ENCODE assay signal across 1 cellular context in the genomic region with DNA sequence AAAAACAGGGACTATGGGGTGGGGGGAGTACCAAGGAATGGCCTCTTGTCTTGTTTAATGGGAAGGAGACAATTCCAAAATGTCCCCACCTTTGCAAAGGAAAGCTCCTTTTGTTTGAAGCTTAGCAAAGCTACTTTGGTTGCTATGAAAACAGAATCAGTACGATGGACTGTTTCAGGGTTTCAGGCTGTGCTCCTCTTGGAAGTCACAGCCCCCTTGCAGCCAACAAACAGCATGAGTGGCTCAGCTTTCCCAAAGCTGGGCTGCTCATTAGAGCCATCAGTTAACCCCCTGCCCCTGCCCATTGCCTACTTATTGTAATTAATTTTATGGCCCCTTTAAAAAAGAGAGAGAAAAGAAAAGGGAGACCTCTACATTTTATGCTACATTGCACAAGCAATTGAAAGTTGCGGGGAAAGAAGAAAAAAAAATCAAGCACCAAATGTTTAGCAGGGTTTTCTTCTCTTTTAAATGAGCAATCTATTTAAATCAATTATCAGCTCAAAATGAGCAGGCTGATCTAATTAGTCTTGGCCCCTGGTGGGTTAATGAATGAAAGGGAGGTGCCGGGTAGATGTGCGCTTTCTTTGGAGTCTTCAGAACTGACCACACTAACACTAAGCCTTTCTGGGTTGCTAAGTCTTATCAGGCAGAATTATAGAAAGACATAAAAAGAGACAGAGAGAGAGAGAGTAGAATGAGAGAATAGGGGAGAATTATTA.
TF ChIP-seq lines count a peak whose summit lies in the region.

No MANE protein-coding gene starts in this region.

TF ChIP-seq in GM23338, 12 proteins besides CTCF, POLR2A, EP300 and RAD21 (continued from another document):
- TF ChIP-seq, protein P1, sequence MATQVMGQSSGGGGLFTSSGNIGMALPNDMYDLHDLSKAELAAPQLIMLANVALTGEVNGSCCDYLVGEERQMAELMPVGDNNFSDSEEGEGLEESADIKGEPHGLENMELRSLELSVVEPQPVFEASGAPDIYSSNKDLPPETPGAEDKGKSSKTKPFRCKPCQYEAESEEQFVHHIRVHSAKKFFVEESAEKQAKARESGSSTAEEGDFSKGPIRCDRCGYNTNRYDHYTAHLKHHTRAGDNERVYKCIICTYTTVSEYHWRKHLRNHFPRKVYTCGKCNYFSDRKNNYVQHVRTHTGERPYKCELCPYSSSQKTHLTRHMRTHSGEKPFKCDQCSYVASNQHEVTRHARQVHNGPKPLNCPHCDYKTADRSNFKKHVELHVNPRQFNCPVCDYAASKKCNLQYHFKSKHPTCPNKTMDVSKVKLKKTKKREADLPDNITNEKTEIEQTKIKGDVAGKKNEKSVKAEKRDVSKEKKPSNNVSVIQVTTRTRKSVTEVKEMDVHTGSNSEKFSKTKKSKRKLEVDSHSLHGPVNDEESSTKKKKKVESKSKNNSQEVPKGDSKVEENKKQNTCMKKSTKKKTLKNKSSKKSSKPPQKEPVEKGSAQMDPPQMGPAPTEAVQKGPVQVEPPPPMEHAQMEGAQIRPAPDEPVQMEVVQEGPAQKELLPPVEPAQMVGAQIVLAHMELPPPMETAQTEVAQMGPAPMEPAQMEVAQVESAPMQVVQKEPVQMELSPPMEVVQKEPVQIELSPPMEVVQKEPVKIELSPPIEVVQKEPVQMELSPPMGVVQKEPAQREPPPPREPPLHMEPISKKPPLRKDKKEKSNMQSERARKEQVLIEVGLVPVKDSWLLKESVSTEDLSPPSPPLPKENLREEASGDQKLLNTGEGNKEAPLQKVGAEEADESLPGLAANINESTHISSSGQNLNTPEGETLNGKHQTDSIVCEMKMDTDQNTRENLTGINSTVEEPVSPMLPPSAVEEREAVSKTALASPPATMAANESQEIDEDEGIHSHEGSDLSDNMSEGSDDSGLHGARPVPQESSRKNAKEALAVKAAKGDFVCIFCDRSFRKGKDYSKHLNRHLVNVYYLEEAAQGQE (IDR thresholded peaks at IDR 0.05; ENCODE audit: unreplicated experiment) = no peak
- TF ChIP-seq EZH2 (IDR thresholded peaks at IDR 0.05; ENCODE audit: low read depth, unreplicated experiment) = no peak
- TF ChIP-seq, protein P2, sequence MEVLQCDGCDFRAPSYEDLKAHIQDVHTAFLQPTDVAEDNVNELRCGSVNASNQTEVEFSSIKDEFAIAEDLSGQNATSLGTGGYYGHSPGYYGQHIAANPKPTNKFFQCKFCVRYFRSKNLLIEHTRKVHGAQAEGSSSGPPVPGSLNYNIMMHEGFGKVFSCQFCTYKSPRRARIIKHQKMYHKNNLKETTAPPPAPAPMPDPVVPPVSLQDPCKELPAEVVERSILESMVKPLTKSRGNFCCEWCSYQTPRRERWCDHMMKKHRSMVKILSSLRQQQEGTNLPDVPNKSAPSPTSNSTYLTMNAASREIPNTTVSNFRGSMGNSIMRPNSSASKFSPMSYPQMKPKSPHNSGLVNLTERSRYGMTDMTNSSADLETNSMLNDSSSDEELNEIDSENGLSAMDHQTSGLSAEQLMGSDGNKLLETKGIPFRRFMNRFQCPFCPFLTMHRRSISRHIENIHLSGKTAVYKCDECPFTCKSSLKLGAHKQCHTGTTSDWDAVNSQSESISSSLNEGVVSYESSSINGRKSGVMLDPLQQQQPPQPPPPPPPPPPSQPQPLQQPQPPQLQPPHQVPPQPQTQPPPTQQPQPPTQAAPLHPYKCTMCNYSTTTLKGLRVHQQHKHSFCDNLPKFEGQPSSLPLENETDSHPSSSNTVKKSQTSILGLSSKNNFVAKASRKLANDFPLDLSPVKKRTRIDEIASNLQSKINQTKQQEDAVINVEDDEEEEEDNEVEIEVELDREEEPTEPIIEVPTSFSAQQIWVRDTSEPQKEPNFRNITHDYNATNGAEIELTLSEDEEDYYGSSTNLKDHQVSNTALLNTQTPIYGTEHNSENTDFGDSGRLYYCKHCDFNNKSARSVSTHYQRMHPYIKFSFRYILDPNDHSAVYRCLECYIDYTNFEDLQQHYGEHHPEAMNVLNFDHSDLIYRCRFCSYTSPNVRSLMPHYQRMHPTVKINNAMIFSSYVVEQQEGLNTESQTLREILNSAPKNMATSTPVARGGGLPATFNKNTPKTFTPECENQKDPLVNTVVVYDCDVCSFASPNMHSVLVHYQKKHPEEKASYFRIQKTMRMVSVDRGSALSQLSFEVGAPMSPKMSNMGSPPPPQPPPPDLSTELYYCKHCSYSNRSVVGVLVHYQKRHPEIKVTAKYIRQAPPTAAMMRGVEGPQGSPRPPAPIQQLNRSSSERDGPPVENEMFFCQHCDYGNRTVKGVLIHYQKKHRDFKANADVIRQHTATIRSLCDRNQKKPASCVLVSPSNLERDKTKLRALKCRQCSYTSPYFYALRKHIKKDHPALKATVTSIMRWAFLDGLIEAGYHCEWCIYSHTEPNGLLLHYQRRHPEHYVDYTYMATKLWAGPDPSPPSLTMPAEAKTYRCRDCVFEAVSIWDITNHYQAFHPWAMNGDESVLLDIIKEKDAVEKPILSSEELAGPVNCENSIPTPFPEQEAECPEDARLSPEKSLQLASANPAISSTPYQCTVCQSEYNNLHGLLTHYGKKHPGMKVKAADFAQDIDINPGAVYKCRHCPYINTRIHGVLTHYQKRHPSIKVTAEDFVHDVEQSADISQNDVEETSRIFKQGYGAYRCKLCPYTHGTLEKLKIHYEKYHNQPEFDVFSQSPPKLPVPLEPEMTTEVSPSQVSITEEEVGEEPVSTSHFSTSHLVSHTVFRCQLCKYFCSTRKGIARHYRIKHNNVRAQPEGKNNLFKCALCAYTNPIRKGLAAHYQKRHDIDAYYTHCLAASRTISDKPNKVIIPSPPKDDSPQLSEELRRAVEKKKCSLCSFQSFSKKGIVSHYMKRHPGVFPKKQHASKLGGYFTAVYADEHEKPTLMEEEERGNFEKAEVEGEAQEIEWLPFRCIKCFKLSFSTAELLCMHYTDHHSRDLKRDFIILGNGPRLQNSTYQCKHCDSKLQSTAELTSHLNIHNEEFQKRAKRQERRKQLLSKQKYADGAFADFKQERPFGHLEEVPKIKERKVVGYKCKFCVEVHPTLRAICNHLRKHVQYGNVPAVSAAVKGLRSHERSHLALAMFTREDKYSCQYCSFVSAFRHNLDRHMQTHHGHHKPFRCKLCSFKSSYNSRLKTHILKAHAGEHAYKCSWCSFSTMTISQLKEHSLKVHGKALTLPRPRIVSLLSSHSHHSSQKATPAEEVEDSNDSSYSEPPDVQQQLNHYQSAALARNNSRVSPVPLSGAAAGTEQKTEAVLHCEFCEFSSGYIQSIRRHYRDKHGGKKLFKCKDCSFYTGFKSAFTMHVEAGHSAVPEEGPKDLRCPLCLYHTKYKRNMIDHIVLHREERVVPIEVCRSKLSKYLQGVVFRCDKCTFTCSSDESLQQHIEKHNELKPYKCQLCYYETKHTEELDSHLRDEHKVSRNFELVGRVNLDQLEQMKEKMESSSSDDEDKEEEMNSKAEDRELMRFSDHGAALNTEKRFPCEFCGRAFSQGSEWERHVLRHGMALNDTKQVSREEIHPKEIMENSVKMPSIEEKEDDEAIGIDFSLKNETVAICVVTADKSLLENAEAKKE (CRISPR knock-in tag; IDR thresholded peaks at IDR 0.05) = no peak
- no peak for TF ChIP-seq POLR2AphosphoS5 (IDR thresholded peaks at IDR 0.05; ENCODE audit: low read depth)
- no peak for TF ChIP-seq STAT1 (IDR thresholded peaks at IDR 0.05; ENCODE audit: unreplicated experiment)
- TF ChIP-seq EZH2phosphoT487 (IDR thresholded peaks at IDR 0.05; ENCODE audit: unreplicated experiment) = no peak
- TF ChIP-seq, protein P3, sequence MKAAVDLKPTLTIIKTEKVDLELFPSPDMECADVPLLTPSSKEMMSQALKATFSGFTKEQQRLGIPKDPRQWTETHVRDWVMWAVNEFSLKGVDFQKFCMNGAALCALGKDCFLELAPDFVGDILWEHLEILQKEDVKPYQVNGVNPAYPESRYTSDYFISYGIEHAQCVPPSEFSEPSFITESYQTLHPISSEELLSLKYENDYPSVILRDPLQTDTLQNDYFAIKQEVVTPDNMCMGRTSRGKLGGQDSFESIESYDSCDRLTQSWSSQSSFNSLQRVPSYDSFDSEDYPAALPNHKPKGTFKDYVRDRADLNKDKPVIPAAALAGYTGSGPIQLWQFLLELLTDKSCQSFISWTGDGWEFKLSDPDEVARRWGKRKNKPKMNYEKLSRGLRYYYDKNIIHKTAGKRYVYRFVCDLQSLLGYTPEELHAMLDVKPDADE (IDR thresholded peaks at IDR 0.05) = no peak
- no peak for TF ChIP-seq ZNF114 (CRISPR knock-in tag; IDR thresholded peaks at IDR 0.05)
- no peak for TF ChIP-seq ZNF331 (CRISPR knock-in tag; IDR thresholded peaks at IDR 0.05; ENCODE audit: low read depth)
- TF ChIP-seq JUNB (IDR thresholded peaks at IDR 0.05; ENCODE audit: unreplicated experiment) = no peak
- no peak for TF ChIP-seq NANOG (IDR thresholded peaks at IDR 0.05; ENCODE audit: borderline replicate concordance)
TF ChIP-seq in GM23338: peak in this region for 0.
